Comparison of ENCODE assay signal across 8 cellular contexts in genomic region chr22:46761539-46762237, GRCh38. TPM values are rescaled to one million over a fixed set of nuclear protein-coding genes. Genes with fewer than 3 reads are reported as not detected.
DNase-seq lines count a peak whose midpoint lies in the region; ATAC-seq and TF ChIP-seq lines count a peak whose summit lies in the region.

No MANE protein-coding gene starts in this region.

- H3K27ac ChIP-seq in PC-3 (ENCODE audit: low read length) = peak overlapping the region; percentile 80

- peak overlapping the region; percentile 99 for H3K4me3 Mint-ChIP-seq in progenitor cell of endocrine pancreas (ENCODE audit: low read depth)

- H3K27me3 Mint-ChIP-seq in progenitor cell of endocrine pancreas = no peaks in the 10 kb centered on the region

- H3K79me2 ChIP-seq in PC-3 (ENCODE audit: low read length) = peaks cover 57% of the 10 kb centered on the region

- DNase-seq in PC-3 = no peak
- no peak for DNase-seq in epithelial cell of proximal tubule (ENCODE audit: low read depth)
- DNase-seq in progenitor cell of endocrine pancreas (ENCODE audit: low spot score, unreplicated experiment) = no peak
- DNase-seq in putamen (ENCODE audit: low spot score) = no peak
- DNase-seq in EL = no peak
- no peak for DNase-seq in medulla oblongata (ENCODE audit: extremely low spot score)

- H3K36me3 ChIP-seq in PC-3 (ENCODE audit: low read depth, low read length) = peaks cover under 1% of the 10 kb centered on the region; the same call in 1 of the 2 replicates

- no peaks in the 10 kb centered on the region for H3K27me3 ChIP-seq in PC-3 (ENCODE audit: low read length)

- POLR2A ChIA-PET in PC-3 (lab: Charles Lee; ENCODE audit: unreplicated experiment) = interaction anchor here (1.1 kb wide), 1 partner anchor 7 kb away, joined by 5 read pairs; no protein-coding TSS in a partner anchor

- H3K9me2 ChIP-seq in PC-3 (replicated peaks; ENCODE audit: low read length) = no peaks in the 10 kb centered on the region

- H3K4me1 ChIP-seq in PC-3 (ENCODE audit: insufficient read depth, low read length) = peaks cover 19% of the 10 kb centered on the region

- peak overlapping the region; percentile 100 for H3K4me3 ChIP-seq in PC-3 (ENCODE audit: low read length)
- H3K4me3 ChIP-seq in epithelial cell of proximal tubule (ENCODE audit: low read depth, low read length) = peak overlapping the region; percentile 99

- H3K27ac Mint-ChIP-seq in progenitor cell of endocrine pancreas = peak overlapping the region; percentile 100

- peaks cover 29% of the 10 kb centered on the region for H3K4me1 Mint-ChIP-seq in progenitor cell of endocrine pancreas (ENCODE audit: low read depth)

- CTCF ChIA-PET in PC-3 (lab: Charles Lee) = no interaction called here

- TF ChIP-seq CTCF in PC-3 (conservative IDR thresholded peaks at IDR 0.05; ENCODE audit: low read depth, low read length) = no peak
- TF ChIP-seq CTCF in epithelial cell of proximal tubule (conservative IDR thresholded peaks at IDR 0.05; ENCODE audit: low read depth, low read length) = no peak
- no peak for TF ChIP-seq CTCF in progenitor cell of endocrine pancreas (IDR thresholded peaks at IDR 0.05; ENCODE audit: unreplicated experiment)

- H3K9me3 Mint-ChIP-seq in progenitor cell of endocrine pancreas (ENCODE audit: low read depth) = peaks cover under 1% of the 10 kb centered on the region

- ATAC-seq in GM21447 (IDR thresholded peaks at IDR 0.05; ENCODE audit: unreplicated experiment) (peak; percentile 3), PC-3 (no peak), GM18505 (IDR thresholded peaks at IDR 0.05; ENCODE audit: unreplicated experiment) (no peak)

- H3K4me2 ChIP-seq in PC-3 (ENCODE audit: low read length) = peak overlapping the region; percentile 94

- H3F3A ChIP-seq in PC-3 (ENCODE audit: low read length, unreplicated experiment) = no peaks in the 10 kb centered on the region

- no peaks in the 10 kb centered on the region for H3K9me3 ChIP-seq in PC-3 (ENCODE audit: low read length)

- TF ChIP-seq POLR2A in GM18505 (IDR thresholded peaks at IDR 0.05; ENCODE audit: borderline replicate concordance, extremely low read depth, insufficient read depth, insufficient read length) = no peak

- peaks cover 1% of the 10 kb centered on the region for H3K36me3 Mint-ChIP-seq in progenitor cell of endocrine pancreas (ENCODE audit: insufficient read depth)

- H3K9ac ChIP-seq in PC-3 (ENCODE audit: low read length) = peak overlapping the region; percentile 100

- BruUV-seq in PC-3 (replicated peaks; lab: Mats Ljungman, UMichigan) = no TSS peak

- intact Hi-C loops in PC-3 (cut with micrococcal nuclease) = loop anchor here (1.0 to 10.0 kb wide), 3 partner anchors 7 to 197 kb away; no protein-coding TSS in a partner anchor

- H2AFZ ChIP-seq in PC-3 (ENCODE audit: low read length) = peak overlapping the region; percentile 81; the same call in 1 of the 2 replicates

- no peaks in the 10 kb centered on the region for H4K20me1 ChIP-seq in PC-3 (ENCODE audit: low read length)

RNA-seq across cellular contexts. Expression of gene TBC1D22A, which starts 0.8 kb away (rescaled TPM):
- total RNA-seq in PC-3 (2014; rRNA removed) = 12.2 and 14.3 TPM in 2 replicates
- 16.6 and 22.7 TPM in 2 replicates for total RNA-seq in epithelial cell of proximal tubule
- 23.2 and 24.2 TPM in 2 replicates for total RNA-seq in progenitor cell of endocrine pancreas

RNA-seq across cellular contexts. Expression of gene CERK, which starts 23.6 kb away (rescaled TPM):
- total RNA-seq in PC-3 (2014; rRNA removed) (21.6 and 24.1 TPM in 2 replicates), epithelial cell of proximal tubule (22.6 and 40.9 TPM in 2 replicates), progenitor cell of endocrine pancreas (59.2 and 62.0 TPM in 2 replicates)
